Comparison of ENCODE assay signal across 13 cellular contexts in genomic region chr7:51261950-51262795, GRCh38. TPM values are rescaled to one million over a fixed set of nuclear protein-coding genes. Genes with fewer than 3 reads are reported as not detected.
DNase-seq lines count a peak whose midpoint lies in the region; ATAC-seq, FAIRE-seq and TF ChIP-seq lines count a peak whose summit lies in the region.
"Had no signal": no experiment of that assay in that cellular context is flagged by ENCODE, and none has a peak within 500 bp of the region (broad histone marks: within the 10 kb centered on the region; RNA-seq: fewer than 3 reads in every experiment).

No MANE protein-coding gene starts in this region.

- FAIRE-seq in H1 (lab: Jason Lieb, UNC) (no peak), pancreas (lab: Jason Lieb, UNC) (no peak)
- FAIRE-seq: colon had no signal

- no peak for TF ChIP-seq POLR2A in H1 (IDR thresholded peaks at IDR 0.05; ENCODE audit: control extremely low read depth in 1 of 2, low read depth in 2 of 2, low read length in 2 of 2)

- no peak overlapping the region for H2BK20ac ChIP-seq in H1 (ENCODE audit: low read length)

- H2AFZ ChIP-seq in KMS-11 (ENCODE audit: low read depth), result no peak overlapping the region
- no peak overlapping the region for H2AFZ ChIP-seq in H1 (ENCODE audit: low read length)

- BruUV-seq in Caco-2 (replicated peaks; lab: Mats Ljungman, UMichigan), result no TSS peak

- H3K36me3 Mint-ChIP-seq in Caco-2 (ENCODE audit: insufficient read depth, unreplicated experiment), result peaks cover 14% of the 10 kb centered on the region
- H3K36me3 Mint-ChIP-seq: activated CD4-positive, alpha-beta memory T cell treated with anti-CD3 and anti-CD28 coated beads for 36 hours; naive B cell had no signal

- no peak for TF ChIP-seq EP300 in H1 (IDR thresholded peaks at IDR 0.05; ENCODE audit: borderline replicate concordance in 1 of 2, low read depth in 2 of 2, low read length in 2 of 2)

- H3K4me3 Mint-ChIP-seq in Caco-2 (ENCODE audit: unreplicated experiment), result no peak overlapping the region
- H3K4me3 Mint-ChIP-seq: activated CD4-positive, alpha-beta memory T cell treated with anti-CD3 and anti-CD28 coated beads for 36 hours; naive B cell had no signal

- TF ChIP-seq CTCF in Caco-2 (IDR thresholded peaks at IDR 0.05; ENCODE audit: insufficient read depth in 1 of 2, low read depth in 1 of 2, low read length in 1 of 2, severe bottlenecking in 1 of 2, unreplicated experiment in 1 of 2) (no peak), KMS-11 (conservative IDR thresholded peaks at IDR 0.05; ENCODE audit: low read depth, low read length) (no peak), H1 (IDR thresholded peaks at IDR 0.05; ENCODE audit: control extremely low read depth in 1 of 3, insufficient read depth in 1 of 3, low read depth in 1 of 3, low read length in 3 of 3) (no peak), pancreas (IDR thresholded peaks at IDR 0.05) (no peak)

- H2BK15ac ChIP-seq in H1 (ENCODE audit: low read length), result no peak overlapping the region

- no peak overlapping the region for H3K4ac ChIP-seq in H1 (replicated peaks; ENCODE audit: insufficient read length, low read depth, low read length)

- peaks cover 41% of the 10 kb centered on the region for H3K4me1 ChIP-seq in Caco-2
- H3K4me1 ChIP-seq in KMS-11 (ENCODE audit: low read depth, poor library complexity, severe bottlenecking), result peaks cover 35% of the 10 kb centered on the region
- peaks cover 0 to 10% (median 2%) of the 10 kb centered on the region in 4 experiments; a peak in 1 of 7 replicates for H3K4me1 ChIP-seq in H1 (replicated peaks in 1 of 4; ENCODE audit: control insufficient read depth in 3 of 4, insufficient read depth in 4 of 4, low read length in 3 of 4)
- H3K4me1 ChIP-seq in pancreas, result peaks cover 53 to 59% (median 53%) of the 10 kb centered on the region in 3 donors

- H3K36me3 ChIP-seq in Caco-2 (ENCODE audit: control insufficient read depth, insufficient read depth, low read length) (no peaks in the 10 kb centered on the region), KMS-11 (ENCODE audit: insufficient read depth) (no peaks in the 10 kb centered on the region), H1 (ENCODE audit: control insufficient read depth in 2 of 4, insufficient read depth in 4 of 4, low read length in 3 of 4) (no peaks in the 10 kb centered on the region; a peak in 1 of 8 replicates), pancreas (no peaks in the 10 kb centered on the region)
- H3K36me3 ChIP-seq: right lobe of liver had no signal

- H3K4me3 ChIP-seq in Caco-2 (ENCODE audit: low read depth, low read length) (no peak overlapping the region), KMS-11 (IDR thresholded peaks at IDR 0.05; ENCODE audit: insufficient read depth, low read depth, low read length) (no peak overlapping the region), H1 (ENCODE audit: extremely low read depth in 1 of 4, insufficient read depth in 2 of 4, low read depth in 3 of 4, low read length in 4 of 4) (no peak overlapping the region), pancreas (no peak overlapping the region)
- H3K4me3 ChIP-seq: right lobe of liver had no signal

- H3K27me3 ChIP-seq in Caco-2 (replicated peaks; ENCODE audit: control insufficient read depth, insufficient read depth, low read length) (no peaks in the 10 kb centered on the region), KMS-11 (ENCODE audit: insufficient read depth, low read depth) (no peaks in the 10 kb centered on the region), H1 (replicated peaks in 1 of 4; ENCODE audit: control insufficient read depth in 3 of 4, extremely low read depth in 1 of 4, insufficient read depth in 3 of 4, low read length in 3 of 4) (no peaks in the 10 kb centered on the region), pancreas (no peaks in the 10 kb centered on the region)
- H3K27me3 ChIP-seq: right lobe of liver had no signal

- no peak overlapping the region for H3K14ac ChIP-seq in H1 (ENCODE audit: insufficient read length)

- no peak overlapping the region for H3K56ac ChIP-seq in H1 (replicated peaks; ENCODE audit: insufficient read length, low read depth, low read length)

- H3K27ac ChIP-seq in KMS-11, result no peak overlapping the region; the same call in 1 of the 2 replicates
- no peak overlapping the region for H3K27ac ChIP-seq in H1 (ENCODE audit: low read depth, low read length)
- peak overlapping the region; percentile 63 to 80 (median 76) for H3K27ac ChIP-seq in pancreas

- peak overlapping the region; percentile 24; the same call in 1 of the 2 replicates for H3K4me2 ChIP-seq in KMS-11
- no peak overlapping the region for H3K4me2 ChIP-seq in H1 (ENCODE audit: insufficient read depth in 1 of 2, low read depth in 2 of 2, low read length in 2 of 2)

- H3K9ac ChIP-seq in KMS-11 (no peak overlapping the region), H1 (replicated peaks in 1 of 4; ENCODE audit: extremely low read depth in 1 of 4, low read depth in 3 of 4, low read length in 3 of 4) (no peak overlapping the region)

- H3K79me2 ChIP-seq in KMS-11 (ENCODE audit: insufficient read depth, low read depth), result no peaks in the 10 kb centered on the region
- H3K79me2 ChIP-seq in H1 (ENCODE audit: control insufficient read depth in 1 of 2, insufficient read depth in 2 of 2, low read length in 2 of 2), result peaks cover 0 to 43% of the 10 kb centered on the region in 2 experiments; a peak in 3 of 4 replicates

- H4K20me1 ChIP-seq in KMS-11 (ENCODE audit: insufficient read depth) (no peaks in the 10 kb centered on the region), H1 (replicated peaks in 1 of 2; ENCODE audit: control insufficient read depth in 1 of 2, insufficient read depth in 2 of 2, low read length in 2 of 2) (peaks cover 3 to 12% of the 10 kb centered on the region in 2 experiments)

- H4K91ac ChIP-seq in H1 (replicated peaks; ENCODE audit: insufficient read length, low read length), result no peak overlapping the region

- no peak overlapping the region for H2BK120ac ChIP-seq in H1 (replicated peaks; ENCODE audit: low read depth, low read length)

- H3K9me3 Mint-ChIP-seq in Caco-2 (ENCODE audit: unreplicated experiment), result no peaks in the 10 kb centered on the region
- H3K9me3 Mint-ChIP-seq: activated CD4-positive, alpha-beta memory T cell treated with anti-CD3 and anti-CD28 coated beads for 36 hours had no signal

- POLR2A ChIA-PET in Caco-2 (lab: Charles Lee), result no interaction called here
- POLR2A ChIA-PET in H1 (lab: Charles Lee; ENCODE audit: partially characterized antibody), result interaction anchor here (0.7 to 3.0 kb wide), 2 partner anchors 64 to 65 kb away, joined by 3 to 7 read pairs; no protein-coding TSS in a partner anchor

- no peak overlapping the region for H2BK12ac ChIP-seq in H1 (ENCODE audit: low read depth, low read length)

- H3K4me1 Mint-ChIP-seq in Caco-2 (ENCODE audit: low read depth, unreplicated experiment), result peaks cover 36% of the 10 kb centered on the region
- H3K4me1 Mint-ChIP-seq: naive B cell had no signal

- no peak overlapping the region for H4K8ac ChIP-seq in H1 (ENCODE audit: extremely low read depth, insufficient read depth, low read length)

- CTCF ChIA-PET in Caco-2 (lab: Charles Lee), result interaction anchor here (0.8 kb wide), 1 partner anchor 34 kb away, joined by 3 read pairs; no protein-coding TSS in a partner anchor
- CTCF ChIA-PET in H1 (lab: Charles Lee; ENCODE audit: partially characterized antibody), result interaction anchor here (1.1 to 1.7 kb wide), 4 partner anchors 12 to 105 kb away, joined by 3 to 6 read pairs (median 4); no protein-coding TSS in a partner anchor

- H3K23ac ChIP-seq in H1 (ENCODE audit: insufficient read length), result no peak overlapping the region

- no peaks in the 10 kb centered on the region for H3K27me3 Mint-ChIP-seq in Caco-2 (ENCODE audit: insufficient read depth, unreplicated experiment)
- H3K27me3 Mint-ChIP-seq: naive B cell had no signal

- ATAC-seq in pancreas (peak in 3 of 4 donors; percentile 18 to 33 (median 27)), HG03175 (IDR thresholded peaks at IDR 0.05; ENCODE audit: unreplicated experiment) (no peak)
- ATAC-seq: right lobe of liver had no signal

- TF ChIP-seq RAD21 in H1 (IDR thresholded peaks at IDR 0.05 in 1 of 2, conservative IDR thresholded peaks at IDR 0.05 in 1 of 2; ENCODE audit: low read depth in 2 of 2, low read length in 2 of 2), result no peak

- no peak overlapping the region for H4K5ac ChIP-seq in H1 (ENCODE audit: insufficient read length, low read depth, low read length)

- H3K79me1 ChIP-seq in H1 (ENCODE audit: low read depth, low read length), result peaks cover 2% of the 10 kb centered on the region; the same call in 1 of the 2 replicates

- H2AK5ac ChIP-seq in H1 (ENCODE audit: low read depth, low read length), result 0 out of 2 replicates have a peak overlapping the region, but pooled peaks have one; percentile 5

- DNase-seq in Caco-2, result no peak
- DNase-seq in H1 (ENCODE audit: low read depth in 1 of 2, low spot score in 2 of 2), result peak in 1 of 2 experiments; percentile 37
- DNase-seq in pancreas, result peak in 4 of 6 donors; percentile 35 to 84 (median 59)
- DNase-seq in Ammon's horn (ENCODE audit: low spot score), result no peak
- DNase-seq in activated CD4-positive, CD25-positive, alpha-beta regulatory T cell (lab: John Stamatoyannopoulos, UW), result no peak
- DNase-seq in GF-D8 (lab: John Stamatoyannopoulos, UW), result no peak
- DNase-seq: activated CD4-positive, alpha-beta memory T cell treated with anti-CD3 and anti-CD28 coated beads for 36 hours; naive B cell; NCI-H446 treated with DMSO at 0.1 percent for 48 hours; right lobe of liver had no signal

- 0 out of 2 replicates have a peak overlapping the region, but pooled peaks have one; percentile 31 for H2BK5ac ChIP-seq in H1 (ENCODE audit: low read depth, low read length)

- peak overlapping the region; percentile 48 for H3K27ac Mint-ChIP-seq in Caco-2 (ENCODE audit: unreplicated experiment)
- H3K27ac Mint-ChIP-seq: activated CD4-positive, alpha-beta memory T cell treated with anti-CD3 and anti-CD28 coated beads for 36 hours had no signal

- 93% methylated on average over 20 of the region's 20 CpGs; no CpG with 5 or more reads in 1 of the 2 experiments for WGBS in H1 (ENCODE audit: extremely low coverage in 1 of 2, insufficient coverage in 1 of 2, insufficient read length in 1 of 2, insufficient replicate concordance in 2 of 2, low coverage in 1 of 2, low lambda C conversion rate in 2 of 2, missing lambda C conversion rate in 1 of 2), 2 experiments
- WGBS in pancreas, 2 donors, result 58 to 59% methylated on average over 20 of the region's 20 CpGs

- H3K18ac ChIP-seq in H1 (ENCODE audit: extremely low read depth, low read length), result no peak overlapping the region

- H3K9me3 ChIP-seq in Caco-2 (no peaks in the 10 kb centered on the region), H1 (ENCODE audit: insufficient read depth in 2 of 2, low read depth in 1 of 2, low read length in 1 of 2) (no peaks in the 10 kb centered on the region), pancreas (no peaks in the 10 kb centered on the region)
- H3K9me3 ChIP-seq: right lobe of liver had no signal

- intact Hi-C loops in Caco-2 (cut with micrococcal nuclease; ENCODE audit: unreplicated experiment), result loop anchor here (10.0 kb wide), 1 partner anchor 53 kb away; the partner anchor contains the start of gene COBL
- intact Hi-C loops in pancreas (cut with DNase I), result no loop called here

- no peaks in the 10 kb centered on the region; the same call in 1 of the 2 replicates for H3K23me2 ChIP-seq in H1 (ENCODE audit: low read depth, low read length)

RNA-seq across cellular contexts. Expression of gene COBL, which starts 54.4 kb away (rescaled TPM):
- total RNA-seq in Caco-2 (2022), result 60.6 and 63.6 TPM in 2 replicates
- 36.5 and 40.4 TPM in 2 replicates for total RNA-seq in H1 (2021; fragmentation: NEBNext Ultra II Directional; extraction: Animal tissue kit (Norgen Biotek cat#: 25700))
- 13.8 and 20.3 TPM in 2 replicates for polyA plus RNA-seq in H1 (2011; rRNA removed)
- 20.7 TPM for polyA plus RNA-seq in H1 (2011; cell fraction: cytosol; rRNA removed)
- 44.2 TPM for polyA plus RNA-seq in H1 (2011; cell fraction: nucleus; rRNA removed)
- polyA plus RNA-seq in H1 (2012, experiment 1 of 2), result 24.1 to 31.8 TPM (median 27.2 TPM) in 4 replicates
- 7.2 TPM for polyA plus RNA-seq in H1 (2012, experiment 2 of 2)
- 17.9 TPM for polyA plus RNA-seq in H1 (2013, experiment 1 of 2)
- 15.9 TPM for polyA plus RNA-seq in H1 (2013, experiment 2 of 2)
- polyA minus RNA-seq in H1 (2011; rRNA and poly(A)+ RNA removed), result 40.8 and 57.2 TPM in 2 replicates
- polyA minus RNA-seq in H1 (2011; cell fraction: cytosol; rRNA and poly(A)+ RNA removed), result 26.1 TPM
- 66.4 TPM for polyA minus RNA-seq in H1 (2011; cell fraction: nucleus; rRNA and poly(A)+ RNA removed)
- 10 to 100 TPM; 15.0 to 32.0 (median 18.0) TPM for total RNA-seq in pancreas
- 10 to 100 TPM in 1 of 2 donors, 1 to 10 TPM in 1; 7.4 to 12.6 TPM for polyA plus RNA-seq in pancreas
- total RNA-seq: activated CD4-positive, alpha-beta memory T cell treated with anti-CD3 and anti-CD28 coated beads for 36 hours had no signal

Comparison
In these comparisons a context has a peak if more than half of its experiments do, and no peak if none do; other contexts are left out.
1. DNase-seq: peak in pancreas (4 of 6); none in Caco-2 (0 of 2), Ammon's horn (single experiment), activated CD4-positive, CD25-positive, alpha-beta regulatory T cell (0 of 4) and GF-D8 (single experiment).
2. H3K27ac ChIP-seq: peak in pancreas (4 of 4); none in KMS-11 (single experiment) and H1 (single experiment).